ENCODE assay signal across 14 cellular contexts in the genomic region with DNA sequence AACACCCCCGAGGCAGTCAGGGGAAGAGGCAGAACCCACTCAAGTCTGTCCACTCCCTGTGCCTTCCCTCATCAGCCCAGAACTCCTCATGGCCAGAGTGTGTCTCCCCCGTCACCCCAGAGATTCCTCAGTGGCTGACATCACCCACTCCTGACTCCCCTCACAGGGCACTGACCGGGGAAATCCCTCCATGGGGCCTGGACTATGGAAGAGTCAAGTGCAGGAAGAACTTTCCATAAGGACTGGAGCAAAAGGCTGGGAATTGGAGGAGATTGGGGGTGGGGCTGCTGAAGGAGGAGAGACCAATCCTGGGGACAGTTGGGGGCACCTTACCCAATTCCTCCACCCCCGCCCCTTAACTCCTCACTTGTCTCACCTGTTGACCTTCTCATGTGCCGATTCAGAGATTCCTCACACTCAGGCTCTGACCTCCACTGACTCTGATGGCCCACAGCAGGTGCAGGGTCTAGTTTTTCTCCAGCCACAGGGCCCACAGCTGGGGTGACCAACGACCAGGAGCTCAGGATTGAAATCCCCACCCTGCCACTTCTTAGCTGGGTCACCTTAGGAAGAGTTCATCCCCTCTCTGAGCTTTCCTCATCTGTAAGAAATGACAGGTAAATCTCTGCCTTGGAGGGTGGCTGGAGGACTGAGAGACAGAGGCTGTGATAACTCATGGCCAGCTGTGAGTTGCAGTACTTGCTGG. TPM values are rescaled to one million over a fixed set of nuclear protein-coding genes. Genes with fewer than 3 reads are reported as not detected.
DNase-seq lines count a peak whose midpoint lies in the region; ATAC-seq and TF ChIP-seq lines count a peak whose summit lies in the region.
"Had no signal": no experiment of that assay in that cellular context is flagged by ENCODE, and none has a peak within 500 bp of the region (broad histone marks: within the 10 kb centered on the region; RNA-seq: fewer than 3 reads in every experiment).

No MANE protein-coding gene starts in this region.

- no peaks in the 10 kb centered on the region; the same call in 1 of the 2 replicates for H3K27me3 Mint-ChIP-seq in HFFc6 (ENCODE audit: insufficient read depth)
- H3K27me3 Mint-ChIP-seq in chondrocyte (ENCODE audit: low read depth) = no peaks in the 10 kb centered on the region
- H3K27me3 Mint-ChIP-seq: activated naive CD8-positive, alpha-beta T cell had no signal

- H3K4me3 Mint-ChIP-seq in HFFc6 = peak overlapping the region; percentile 95
- peak overlapping the region; percentile 84 for H3K4me3 Mint-ChIP-seq in chondrocyte (ENCODE audit: unreplicated experiment)
- H3K4me3 Mint-ChIP-seq: activated naive CD8-positive, alpha-beta T cell had no signal

- intact Hi-C loops in spleen (cut with DNase I; ENCODE audit: low total_unique reads) (no loop called here), mucosa of descending colon (cut with DNase I, micrococcal nuclease) (no loop called here)

- ATAC-seq in GM18873 (IDR thresholded peaks at IDR 0.05; ENCODE audit: low FRiP score, unreplicated experiment) = no peak
- no peak for ATAC-seq in mucosa of descending colon

- peak overlapping the region in 3 of 8 donors; percentile 21 to 41 (median 32) for H3K4me3 ChIP-seq in spleen
- H3K4me3 ChIP-seq in mucosa of descending colon = no peak overlapping the region

- H3K4me1 ChIP-seq in spleen = peaks cover 4 to 45% (median 32%) of the 10 kb centered on the region in 6 donors
- no peaks in the 10 kb centered on the region for H3K4me1 ChIP-seq in mucosa of descending colon (ENCODE audit: low read depth)

- TF ChIP-seq CTCF in HFFc6 (IDR thresholded peaks at IDR 0.05) (no peak), chondrocyte (IDR thresholded peaks at IDR 0.05) (no peak), spleen (IDR thresholded peaks at IDR 0.05 in 8 of 11, conservative IDR thresholded peaks at IDR 0.05 in 3 of 11) (no peak), mucosa of descending colon (IDR thresholded peaks at IDR 0.05) (no peak)

- H3K9me3 Mint-ChIP-seq in HFFc6 (no peaks in the 10 kb centered on the region), chondrocyte (ENCODE audit: low read depth) (no peaks in the 10 kb centered on the region)

- H3K27me3 ChIP-seq in spleen (replicated peaks in 1 of 7) = no peaks in the 10 kb centered on the region

- H3K4me1 Mint-ChIP-seq in HFFc6 (ENCODE audit: low read depth) = peaks cover 81% of the 10 kb centered on the region
- H3K4me1 Mint-ChIP-seq in chondrocyte (ENCODE audit: low read depth) = peaks cover 76% of the 10 kb centered on the region

- H3K27ac ChIP-seq in spleen = peak overlapping the region in 7 of 8 donors; percentile 53 to 72 (median 61)

- 66 to 78% (median 73%) methylated on average over 5 to 6 of the region's 6 CpGs for WGBS in spleen, 5 donors

- DNase-seq in HFFc6 (no peak), chondrocyte (ENCODE audit: low spot score) (no peak), kidney tubule cell (ENCODE audit: low spot score) (peak; percentile 33), spleen (no peak), NCI-H524 (lab: John Stamatoyannopoulos, UW) (no peak), SHP77 treated with DMSO at 0.1 percent for 48 hours (lab: John Stamatoyannopoulos, UW) (no peak), mucosa of descending colon (no peak)
- DNase-seq: KBM-7; NCI-H1417 treated with DMSO at 0.1 percent for 48 hours; stimulated activated CD4-positive, alpha-beta T cell treated with anti-CD3 and anti-CD28 coated beads, Interleukin-4, amount 100 ng/mL, for 24 hours had no signal

- no peak for TF ChIP-seq POLR2A in spleen (IDR thresholded peaks at IDR 0.05)

- H3K27ac Mint-ChIP-seq in HFFc6 = peak overlapping the region; percentile 92
- peak overlapping the region; percentile 46 for H3K27ac Mint-ChIP-seq in chondrocyte (ENCODE audit: unreplicated experiment)
- H3K27ac Mint-ChIP-seq: activated naive CD8-positive, alpha-beta T cell had no signal

- no peaks in the 10 kb centered on the region for H3K36me3 ChIP-seq in spleen
- no peaks in the 10 kb centered on the region for H3K36me3 ChIP-seq in mucosa of descending colon (ENCODE audit: low read depth)

- no peaks in the 10 kb centered on the region; the same call in 1 of the 2 replicates for H3K36me3 Mint-ChIP-seq in HFFc6 (ENCODE audit: low read depth)
- H3K36me3 Mint-ChIP-seq in chondrocyte (ENCODE audit: low read depth) = no peaks in the 10 kb centered on the region
- H3K36me3 Mint-ChIP-seq: activated naive CD8-positive, alpha-beta T cell had no signal

- no peaks in the 10 kb centered on the region for H3K9me3 ChIP-seq in spleen
- no peaks in the 10 kb centered on the region for H3K9me3 ChIP-seq in mucosa of descending colon

RNA-seq across cellular contexts. Expression of gene EXTL1, which starts 0.5 kb away (rescaled TPM):
- 10 to 100 TPM in 3 of 6 experiments, 1 to 10 TPM in 3; 8.1 to 22.9 (median 9.4) TPM for total RNA-seq in HFFc6 (2021; fragmentation: NEBNext Ultra II Directional; extraction: Animal tissue kit (Norgen Biotek cat#: 25700))
- total RNA-seq in chondrocyte (4.3 to 7.9 TPM (median 6.4 TPM) in 3 replicates), spleen (1 to 10 TPM; 2.3 to 8.6 (median 4.9) TPM), mucosa of descending colon (1 to 10 TPM in 1 of 3 donors, under 1 TPM in 1, not detected in 1; 0.14 to 1.7 TPM)
- polyA plus RNA-seq in spleen = 1 to 10 TPM in 1 of 3 donors, under 1 TPM in 2; 0.30 to 3.6 (median 0.63) TPM
- total RNA-seq: T-helper 1 cell treated with Interleukin-12 subunit alpha and Interleukin-12 subunit beta and Interleukin-4 antibody, amounts not matched to agents 30 ng/mL and 1 ng/mL, for 36 hours had no signal

RNA-seq across cellular contexts. Expression of gene PAFAH2, which starts 23.2 kb away (rescaled TPM):
- total RNA-seq in HFFc6 (2021; fragmentation: NEBNext Ultra II Directional; extraction: Animal tissue kit (Norgen Biotek cat#: 25700)) = 10 to 100 TPM in 3 of 6 experiments, 1 to 10 TPM in 3; 9.4 to 14.0 (median 10.0) TPM
- total RNA-seq in chondrocyte = 10.0 to 12.5 TPM (median 10.7 TPM) in 3 replicates
- total RNA-seq in spleen = 10 to 100 TPM; 12.9 to 19.7 (median 13.9) TPM
- polyA plus RNA-seq in spleen = 1 to 10 TPM; 3.9 to 5.3 (median 4.7) TPM
- 10 to 100 TPM; 25.8 to 51.8 (median 38.0) TPM for total RNA-seq in mucosa of descending colon

RNA-seq across cellular contexts. Expression of gene SLC30A2, which starts 24.8 kb away (rescaled TPM):
- total RNA-seq in HFFc6 (2021; fragmentation: NEBNext Ultra II Directional; extraction: Animal tissue kit (Norgen Biotek cat#: 25700)) = not detected
- total RNA-seq in chondrocyte (0.12 TPM in 1 of 3 replicates, not detected in the others), spleen (not detected), mucosa of descending colon (under 1 TPM; 0.12 to 0.14 (median 0.13) TPM)
- polyA plus RNA-seq in spleen = not detected
- total RNA-seq: fibroblast of lung; T-helper 1 cell treated with Interleukin-12 subunit alpha and Interleukin-12 subunit beta and Interleukin-4 antibody, amounts not matched to agents 30 ng/mL and 1 ng/mL, for 36 hours had no signal
- polyA plus RNA-seq: fibroblast of lung had no signal

RNA-seq across cellular contexts. Expression of gene TRIM63, which starts 46.3 kb away (rescaled TPM):
- total RNA-seq in HFFc6 (2021; fragmentation: NEBNext Ultra II Directional; extraction: Animal tissue kit (Norgen Biotek cat#: 25700)) = not detected
- total RNA-seq in chondrocyte (0.26 to 0.70 TPM in 2 of 3 replicates, not detected in the other), spleen (under 1 TPM in 2 of 7 donors, not detected in 5; 0.19 to 0.61 TPM), mucosa of descending colon (under 1 TPM in 2 of 3 donors, not detected in 1; 0.22 TPM)
- polyA plus RNA-seq in spleen = under 1 TPM; 0.13 to 0.33 (median 0.30) TPM
- total RNA-seq: fibroblast of lung; T-helper 1 cell treated with Interleukin-12 subunit alpha and Interleukin-12 subunit beta and Interleukin-4 antibody, amounts not matched to agents 30 ng/mL and 1 ng/mL, for 36 hours had no signal
- polyA plus RNA-seq: fibroblast of lung had no signal
